ENCODE assay signal across 1 cellular context in genomic region chr17:76732734-76733617, GRCh38.
TF ChIP-seq lines count a peak whose summit lies in the region.

No MANE protein-coding gene starts in this region.

TF ChIP-seq in HepG2, 621 proteins besides CTCF, POLR2A, EP300 and RAD21 (continued from another document and continues in another):
- no peak for TF ChIP-seq ZNF44 (CRISPR knock-in tag; IDR thresholded peaks at IDR 0.05)
- TF ChIP-seq CEBPB (IDR thresholded peaks at IDR 0.05; ENCODE audit: borderline replicate concordance, low read depth, low read length), result no peak
- TF ChIP-seq ZNF33A (CRISPR knock-in tag; IDR thresholded peaks at IDR 0.05; ENCODE audit: borderline replicate concordance), result no peak
- peak; percentile 99 for TF ChIP-seq RBM22 (optimal IDR thresholded peaks at IDR 0.05; ENCODE audit: low read length)
- TF ChIP-seq, protein P1, sequence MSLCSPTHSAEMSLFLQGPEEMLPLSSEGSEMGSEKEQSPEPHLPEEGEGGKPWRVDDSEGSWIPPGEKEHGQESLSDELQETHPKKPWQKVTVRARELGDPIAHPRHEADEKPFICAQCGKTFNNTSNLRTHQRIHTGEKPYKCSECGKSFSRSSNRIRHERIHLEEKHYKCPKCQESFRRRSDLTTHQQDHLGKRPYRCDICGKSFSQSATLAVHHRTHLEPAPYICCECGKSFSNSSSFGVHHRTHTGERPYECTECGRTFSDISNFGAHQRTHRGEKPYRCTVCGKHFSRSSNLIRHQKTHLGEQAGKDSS (CRISPR knock-in tag; IDR thresholded peaks at IDR 0.05; ENCODE audit: borderline replicate concordance, low read depth), result no peak
- TF ChIP-seq ZNF441 (CRISPR knock-in tag; IDR thresholded peaks at IDR 0.05; ENCODE audit: borderline replicate concordance), result no peak
- TF ChIP-seq SOX5 (CRISPR knock-in tag; IDR thresholded peaks at IDR 0.05; ENCODE audit: borderline replicate concordance), result no peak
- TF ChIP-seq ZNF496 (CRISPR knock-in tag; IDR thresholded peaks at IDR 0.05; ENCODE audit: insufficient replicate concordance), result no peak
- no peak for TF ChIP-seq USF2 (IDR thresholded peaks at IDR 0.05; ENCODE audit: low read depth, low read length)
- no peak for TF ChIP-seq USF2 (CRISPR knock-in tag; IDR thresholded peaks at IDR 0.05; ENCODE audit: borderline replicate concordance)
- TF ChIP-seq ZNF367 (CRISPR knock-in tag; IDR thresholded peaks at IDR 0.05; ENCODE audit: borderline replicate concordance), result no peak
- TF ChIP-seq ZHX2 (IDR thresholded peaks at IDR 0.05; ENCODE audit: low read depth), result no peak
- TF ChIP-seq ZHX2 (CRISPR knock-in tag; IDR thresholded peaks at IDR 0.05; ENCODE audit: borderline replicate concordance), result no peak
- TF ChIP-seq SKI (IDR thresholded peaks at IDR 0.05; ENCODE audit: partially characterized antibody), result no peak
- TF ChIP-seq HMG20A (CRISPR knock-in tag; IDR thresholded peaks at IDR 0.05; ENCODE audit: borderline replicate concordance), result no peak
- no peak for TF ChIP-seq TFDP2 (CRISPR knock-in tag; IDR thresholded peaks at IDR 0.05)
- no peak for TF ChIP-seq HES4 (CRISPR knock-in tag; IDR thresholded peaks at IDR 0.05; ENCODE audit: borderline replicate concordance)
- TF ChIP-seq, protein P2, sequence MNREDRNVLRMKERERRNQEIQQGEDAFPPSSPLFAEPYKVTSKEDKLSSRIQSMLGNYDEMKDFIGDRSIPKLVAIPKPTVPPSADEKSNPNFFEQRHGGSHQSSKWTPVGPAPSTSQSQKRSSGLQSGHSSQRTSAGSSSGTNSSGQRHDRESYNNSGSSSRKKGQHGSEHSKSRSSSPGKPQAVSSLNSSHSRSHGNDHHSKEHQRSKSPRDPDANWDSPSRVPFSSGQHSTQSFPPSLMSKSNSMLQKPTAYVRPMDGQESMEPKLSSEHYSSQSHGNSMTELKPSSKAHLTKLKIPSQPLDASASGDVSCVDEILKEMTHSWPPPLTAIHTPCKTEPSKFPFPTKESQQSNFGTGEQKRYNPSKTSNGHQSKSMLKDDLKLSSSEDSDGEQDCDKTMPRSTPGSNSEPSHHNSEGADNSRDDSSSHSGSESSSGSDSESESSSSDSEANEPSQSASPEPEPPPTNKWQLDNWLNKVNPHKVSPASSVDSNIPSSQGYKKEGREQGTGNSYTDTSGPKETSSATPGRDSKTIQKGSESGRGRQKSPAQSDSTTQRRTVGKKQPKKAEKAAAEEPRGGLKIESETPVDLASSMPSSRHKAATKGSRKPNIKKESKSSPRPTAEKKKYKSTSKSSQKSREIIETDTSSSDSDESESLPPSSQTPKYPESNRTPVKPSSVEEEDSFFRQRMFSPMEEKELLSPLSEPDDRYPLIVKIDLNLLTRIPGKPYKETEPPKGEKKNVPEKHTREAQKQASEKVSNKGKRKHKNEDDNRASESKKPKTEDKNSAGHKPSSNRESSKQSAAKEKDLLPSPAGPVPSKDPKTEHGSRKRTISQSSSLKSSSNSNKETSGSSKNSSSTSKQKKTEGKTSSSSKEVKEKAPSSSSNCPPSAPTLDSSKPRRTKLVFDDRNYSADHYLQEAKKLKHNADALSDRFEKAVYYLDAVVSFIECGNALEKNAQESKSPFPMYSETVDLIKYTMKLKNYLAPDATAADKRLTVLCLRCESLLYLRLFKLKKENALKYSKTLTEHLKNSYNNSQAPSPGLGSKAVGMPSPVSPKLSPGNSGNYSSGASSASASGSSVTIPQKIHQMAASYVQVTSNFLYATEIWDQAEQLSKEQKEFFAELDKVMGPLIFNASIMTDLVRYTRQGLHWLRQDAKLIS (CRISPR knock-in tag; IDR thresholded peaks at IDR 0.05), result no peak
- no peak for TF ChIP-seq SP140L (CRISPR knock-in tag; IDR thresholded peaks at IDR 0.05; ENCODE audit: borderline replicate concordance)
- no peak for TF ChIP-seq NFRKB (IDR thresholded peaks at IDR 0.05)
- no peak for TF ChIP-seq JUNB (CRISPR knock-in tag; IDR thresholded peaks at IDR 0.05; ENCODE audit: borderline replicate concordance)
- no peak for TF ChIP-seq NFKBIZ (CRISPR knock-in tag; IDR thresholded peaks at IDR 0.05)
- no peak for TF ChIP-seq MXI1 (IDR thresholded peaks at IDR 0.05; ENCODE audit: borderline replicate concordance, low read depth, low read length)
- no peak for TF ChIP-seq FOXK1 (CRISPR knock-in tag; IDR thresholded peaks at IDR 0.05; ENCODE audit: borderline replicate concordance, low read depth)
- TF ChIP-seq ZNF446 (CRISPR knock-in tag; IDR thresholded peaks at IDR 0.05), result no peak
- TF ChIP-seq HOXA9 (CRISPR knock-in tag; IDR thresholded peaks at IDR 0.05; ENCODE audit: borderline replicate concordance), result no peak
- TF ChIP-seq MAFK (conservative IDR thresholded peaks at IDR 0.05 in 1 of 2, IDR thresholded peaks at IDR 0.05 in 1 of 2; ENCODE audit: low read length in 2 of 2), result 0 out of 4 replicates have a peak, but pooled peaks of 1 of the 2 experiments have one; percentile 21
- TF ChIP-seq PHF5A (CRISPR knock-in tag; IDR thresholded peaks at IDR 0.05; ENCODE audit: low read depth, unreplicated experiment), result no peak
- TF ChIP-seq PLRG1 (conservative IDR thresholded peaks at IDR 0.05), result no peak
- TF ChIP-seq KMT2A (CRISPR knock-in tag; IDR thresholded peaks at IDR 0.05), result no peak
- TF ChIP-seq SYNCRIP (IDR thresholded peaks at IDR 0.05; ENCODE audit: insufficient read depth, low read depth, low read length), result no peak
- TF ChIP-seq SSRP1 (CRISPR knock-in tag; IDR thresholded peaks at IDR 0.05), result no peak
- no peak for TF ChIP-seq ZBTB1 (CRISPR knock-in tag; IDR thresholded peaks at IDR 0.05; ENCODE audit: borderline replicate concordance)
- TF ChIP-seq ZNF251 (CRISPR knock-in tag; IDR thresholded peaks at IDR 0.05), result no peak
- TF ChIP-seq PAF1 (CRISPR knock-in tag; IDR thresholded peaks at IDR 0.05), result peak; percentile 28; the same call in 1 of the 2 replicates
- TF ChIP-seq RBFOX2 (IDR thresholded peaks at IDR 0.05; ENCODE audit: low read depth, low read length), result peak; percentile 65
- TF ChIP-seq ZNF629 (CRISPR knock-in tag; conservative IDR thresholded peaks at IDR 0.05), result no peak
- TF ChIP-seq ZNF737 (CRISPR knock-in tag; IDR thresholded peaks at IDR 0.05; ENCODE audit: borderline replicate concordance), result no peak
- TF ChIP-seq ATF1 (CRISPR knock-in tag; IDR thresholded peaks at IDR 0.05), result no peak
- no peak for TF ChIP-seq ZBTB46 (CRISPR knock-in tag; IDR thresholded peaks at IDR 0.05; ENCODE audit: borderline replicate concordance)
- TF ChIP-seq, protein P3, sequence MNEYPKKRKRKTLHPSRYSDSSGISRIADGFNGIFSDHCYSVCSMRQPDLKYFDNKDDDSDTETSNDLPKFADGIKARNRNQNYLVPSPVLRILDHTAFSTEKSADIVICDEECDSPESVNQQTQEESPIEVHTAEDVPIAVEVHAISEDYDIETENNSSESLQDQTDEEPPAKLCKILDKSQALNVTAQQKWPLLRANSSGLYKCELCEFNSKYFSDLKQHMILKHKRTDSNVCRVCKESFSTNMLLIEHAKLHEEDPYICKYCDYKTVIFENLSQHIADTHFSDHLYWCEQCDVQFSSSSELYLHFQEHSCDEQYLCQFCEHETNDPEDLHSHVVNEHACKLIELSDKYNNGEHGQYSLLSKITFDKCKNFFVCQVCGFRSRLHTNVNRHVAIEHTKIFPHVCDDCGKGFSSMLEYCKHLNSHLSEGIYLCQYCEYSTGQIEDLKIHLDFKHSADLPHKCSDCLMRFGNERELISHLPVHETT (CRISPR knock-in tag; conservative IDR thresholded peaks at IDR 0.05), result no peak
- no peak for TF ChIP-seq GZF1 (CRISPR knock-in tag; IDR thresholded peaks at IDR 0.05)
- TF ChIP-seq ZNF572 (CRISPR knock-in tag; IDR thresholded peaks at IDR 0.05), result no peak
- TF ChIP-seq ZFP91 (CRISPR knock-in tag; IDR thresholded peaks at IDR 0.05; ENCODE audit: borderline replicate concordance), result no peak
- no peak for TF ChIP-seq U2AF2 (IDR thresholded peaks at IDR 0.05; ENCODE audit: low read depth, low read length)
- TF ChIP-seq E2F2 (CRISPR knock-in tag; IDR thresholded peaks at IDR 0.05; ENCODE audit: borderline replicate concordance), result no peak
